ENCODE assay signal across 24 cellular contexts in the genomic region with DNA sequence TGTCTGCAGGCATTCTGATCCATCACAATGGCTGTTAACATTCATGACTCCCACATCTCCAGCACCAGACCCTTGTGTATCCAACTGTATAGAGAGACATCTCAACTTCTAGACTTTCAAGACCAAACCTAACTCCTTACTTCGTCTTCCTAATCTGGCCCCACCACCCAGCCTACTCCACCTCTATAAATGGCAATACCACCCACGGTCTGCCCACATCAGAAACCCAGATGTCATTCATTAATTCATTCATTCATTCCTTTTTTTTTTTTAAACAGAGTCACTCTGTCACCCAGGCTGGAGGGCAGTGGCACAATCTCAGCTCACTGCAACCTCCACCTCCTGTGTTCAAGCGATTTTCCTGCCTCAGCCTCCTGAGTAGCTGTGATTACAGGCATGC. TPM values are rescaled to one million over a fixed set of nuclear protein-coding genes. Genes with fewer than 3 reads are reported as not detected.
A peak's percentile ranks its signal among the peaks of the same experiment; 100 is the strongest.
DNase-seq lines count a peak whose midpoint lies in the region; ATAC-seq, FAIRE-seq and TF ChIP-seq lines count a peak whose summit lies in the region.
"Had no signal": no experiment of that assay in that cellular context is flagged by ENCODE, and none has a peak within 500 bp of the region (broad histone marks: within the 10 kb centered on the region; RNA-seq: fewer than 3 reads in every experiment).

No MANE protein-coding gene starts in this region.

- H3K9me3 Mint-ChIP-seq in osteocyte (ENCODE audit: unreplicated experiment), result peaks cover 1% of the 10 kb centered on the region

- TF ChIP-seq EP300 in HepG2 (IDR thresholded peaks at IDR 0.05; ENCODE audit: low read depth in 2 of 2, low read length in 2 of 2) (no peak), HepG2 (CRISPR knock-in tag; IDR thresholded peaks at IDR 0.05; ENCODE audit: borderline replicate concordance) (no peak), GM12878 (IDR thresholded peaks at IDR 0.05; ENCODE audit: borderline replicate concordance in 1 of 2, control insufficient read depth in 1 of 2, low read depth in 2 of 2, low read length in 2 of 2) (no peak)

- CTCF ChIA-PET in HepG2 (lab: Yijun Ruan, JAX; ENCODE audit: low intra/inter-chr PET ratio, low total read pairs) (no interaction called here), GM12878 (lab: Yijun Ruan, JAX) (interaction anchor here (2.0 kb wide), 1 partner anchor 114 kb away, joined by 4 read pairs; no protein-coding TSS in a partner anchor)

- H2AFZ ChIP-seq in HepG2 (ENCODE audit: low read length) (no peak overlapping the region), GM12878 (ENCODE audit: control insufficient read depth, low read depth, low read length) (no peak overlapping the region)

- in situ Hi-C loops in HepG2 (cut with HindIII; ENCODE audit: extremely low pct_ligation_motif_present, low pct_unique_long_range_greater_than_20kb), result no loop called here
- in situ Hi-C loops in GM12878 (cut with MboI), result no loop called here

- H3K27me3 ChIP-seq in HepG2 (ENCODE audit: control insufficient read depth in 1 of 2, insufficient read depth in 2 of 2, low read length in 2 of 2) (no peaks in the 10 kb centered on the region), right lobe of liver (no peaks in the 10 kb centered on the region), GM12878 (replicated peaks in 1 of 2; ENCODE audit: control insufficient read depth in 2 of 2, insufficient read depth in 2 of 2, low read length in 1 of 2) (no peaks in the 10 kb centered on the region)
- H3K27me3 ChIP-seq: BLaER1 had no signal

- ATAC-seq in HepG2 (no peak), right lobe of liver (no peak), GM12878 (no peak), GM21526 (IDR thresholded peaks at IDR 0.05; ENCODE audit: low FRiP score, unreplicated experiment) (no peak)
- ATAC-seq: HCT116 had no signal

- H3K36me3 ChIP-seq in HepG2 (replicated peaks in 1 of 2; ENCODE audit: control insufficient read depth in 1 of 2, insufficient read depth in 2 of 2, low read length in 2 of 2), result no peaks in the 10 kb centered on the region
- no peaks in the 10 kb centered on the region for H3K36me3 ChIP-seq in right lobe of liver
- no peaks in the 10 kb centered on the region for H3K36me3 ChIP-seq in GM12878 (ENCODE audit: control insufficient read depth in 2 of 2, insufficient read depth in 2 of 2, low read length in 1 of 2)
- H3K36me3 ChIP-seq: BLaER1 had no signal

- BruUV-seq in HepG2 (replicated peaks; lab: Mats Ljungman, UMichigan) (no TSS peak), GM12878 (replicated peaks; lab: Mats Ljungman, UMichigan) (no TSS peak)

- intact Hi-C loops in HepG2 (cut with micrococcal nuclease; ENCODE audit: unreplicated experiment) (no loop called here), right lobe of liver (cut with DNase I) (no loop called here), GM12878 (cut with micrococcal nuclease; ENCODE audit: unreplicated experiment) (no loop called here)

- WGBS in HepG2 (ENCODE audit: low lambda C conversion rate), result 54% methylated on average over 3 of the region's 3 CpGs
- 44% methylated on average over 3 of the region's 3 CpGs for WGBS in right lobe of liver (ENCODE audit: insufficient coverage, low coverage, low lambda C conversion rate, missing lambda C conversion rate)
- WGBS in GM12878 (ENCODE audit: insufficient coverage, insufficient replicate concordance, low lambda C conversion rate, missing lambda C conversion rate), result 5% methylated on average over 3 of the region's 3 CpGs

- no peaks in the 10 kb centered on the region for H4K20me1 ChIP-seq in HepG2 (ENCODE audit: insufficient read depth, low read length)
- H4K20me1 ChIP-seq in GM12878 (ENCODE audit: control insufficient read depth, insufficient read depth), result no peaks in the 10 kb centered on the region
- H4K20me1 ChIP-seq: BLaER1 had no signal

- H3K4me3 ChIP-seq in HepG2 (replicated peaks in 1 of 3; ENCODE audit: insufficient read depth in 1 of 3, low read depth in 2 of 3, low read length in 3 of 3) (no peak overlapping the region), right lobe of liver (no peak overlapping the region), GM12878 (no peak overlapping the region)
- H3K4me3 ChIP-seq: BLaER1 had no signal

- TF ChIP-seq CTCF in HepG2 (CRISPR knock-in tag; IDR thresholded peaks at IDR 0.05) (no peak), right lobe of liver (IDR thresholded peaks at IDR 0.05) (no peak), GM12878 (IDR thresholded peaks at IDR 0.05 in 2 of 3, conservative IDR thresholded peaks at IDR 0.05 in 1 of 3; ENCODE audit: control insufficient read depth in 2 of 3, extremely low read depth in 1 of 3, insufficient read depth in 1 of 3, low read depth in 3 of 3, low read length in 3 of 3) (no peak), osteocyte (IDR thresholded peaks at IDR 0.05) (no peak)

- peaks cover 16% of the 10 kb centered on the region for H3K9me3 ChIP-seq in HepG2 (ENCODE audit: low read length)
- no peaks in the 10 kb centered on the region for H3K9me3 ChIP-seq in right lobe of liver
- H3K9me3 ChIP-seq in GM12878 (replicated peaks; ENCODE audit: control insufficient read depth, insufficient read depth, low read length), result peaks cover 3% of the 10 kb centered on the region

- no peak for TF ChIP-seq POLR2A in HepG2 (IDR thresholded peaks at IDR 0.05; ENCODE audit: insufficient read depth in 1 of 2, low read depth in 2 of 2, low read length in 2 of 2)
- TF ChIP-seq POLR2A in right lobe of liver (IDR thresholded peaks at IDR 0.05), result no peak
- no peak for TF ChIP-seq POLR2A in GM12878 (IDR thresholded peaks at IDR 0.05; ENCODE audit: low read depth, low read length)

- no peaks in the 10 kb centered on the region for H3K27me3 Mint-ChIP-seq in osteocyte (ENCODE audit: unreplicated experiment)

- DNase-seq in HepG2 (ENCODE audit: low spot score) (no peak), right lobe of liver (no peak), GM12878 (ENCODE audit: low read depth, low spot score) (no peak), osteocyte (ENCODE audit: extremely low spot score, unreplicated experiment) (peak; percentile 49), SW 1271 (lab: John Stamatoyannopoulos, UW) (no peak), Kasumi-1 (lab: John Stamatoyannopoulos, UW) (no peak), RCC 7860 (ENCODE audit: low spot score) (no peak)
- DNase-seq: 8988T; CD4-positive, alpha-beta memory T cell; COR-L47; DMS153; DMS79; GDM1; GOT3; H7 had no signal

- H3K9ac ChIP-seq in HepG2 (ENCODE audit: insufficient read depth, low read depth, low read length) (no peak overlapping the region), GM12878 (ENCODE audit: control insufficient read depth, insufficient read depth, low read length) (no peak overlapping the region)
- H3K9ac ChIP-seq: BLaER1 had no signal

- no peaks in the 10 kb centered on the region for H3K79me2 ChIP-seq in HepG2 (ENCODE audit: insufficient read depth, low read length)
- H3K79me2 ChIP-seq in GM12878 (ENCODE audit: control insufficient read depth, insufficient read depth, low read length), result no peaks in the 10 kb centered on the region

- H3K36me3 Mint-ChIP-seq in osteocyte (ENCODE audit: unreplicated experiment), result no peaks in the 10 kb centered on the region
- H3K36me3 Mint-ChIP-seq: CD14-positive monocyte, IgD-negative memory B cell had no signal

- no peak for FAIRE-seq in HepG2 (lab: Jason Lieb, UNC)
- FAIRE-seq in GM12878 (lab: Jason Lieb, UNC), result no peak
- FAIRE-seq in RCC 7860 (lab: Jason Lieb, UNC), result no peak
- FAIRE-seq: HTR-8/SVneo had no signal

- POLR2A ChIA-PET in HepG2 (lab: Yijun Ruan, JAX), result no interaction called here
- POLR2A ChIA-PET in GM12878 (lab: Charles Lee), result interaction anchor here (0.7 kb wide), 1 partner anchor 28 kb away, joined by 3 read pairs; no protein-coding TSS in a partner anchor

- SMC1A ChIA-PET in GM12878 (lab: Charles Lee; ENCODE audit: uncharacterized antibody, unreplicated experiment), result interaction anchor here (1.6 kb wide), 1 partner anchor 22 kb away, joined by 7 read pairs; no protein-coding TSS in a partner anchor

- no peak overlapping the region for H3K4me3 Mint-ChIP-seq in osteocyte (ENCODE audit: unreplicated experiment)
- H3K4me3 Mint-ChIP-seq: CD4-positive, alpha-beta memory T cell; IgD-negative memory B cell had no signal

- H3K4me2 ChIP-seq in HepG2 (ENCODE audit: low read depth, low read length) (no peak overlapping the region; the same call in 1 of the 2 replicates), GM12878 (ENCODE audit: control insufficient read depth, insufficient read depth) (no peak overlapping the region)
- H3K4me2 ChIP-seq: BLaER1 had no signal

- H3K27ac Mint-ChIP-seq in osteocyte (ENCODE audit: unreplicated experiment), result no peak overlapping the region
- H3K27ac Mint-ChIP-seq: CD14-positive monocyte, IgD-negative memory B cell had no signal

- no peaks in the 10 kb centered on the region for H3K4me1 Mint-ChIP-seq in osteocyte (ENCODE audit: unreplicated experiment)

- RAD21 ChIA-PET in GM12878 (lab: Charles Lee; ENCODE audit: unreplicated experiment), result interaction anchor here (1.4 kb wide), 1 partner anchor 35 kb away, joined by 3 read pairs; no protein-coding TSS in a partner anchor

- H3K27ac ChIP-seq in HepG2 (ENCODE audit: extremely low read length, insufficient read depth, low read length), result peak overlapping the region; percentile 65
- H3K27ac ChIP-seq in right lobe of liver, result no peak overlapping the region
- H3K27ac ChIP-seq in GM12878 (ENCODE audit: control insufficient read depth, insufficient read depth), result no peak overlapping the region
- H3K27ac ChIP-seq: BLaER1 had no signal

- peaks cover 48% of the 10 kb centered on the region for H3K4me1 ChIP-seq in HepG2 (ENCODE audit: insufficient read depth, low read length)
- no peaks in the 10 kb centered on the region for H3K4me1 ChIP-seq in right lobe of liver
- peaks cover 14% of the 10 kb centered on the region for H3K4me1 ChIP-seq in GM12878 (ENCODE audit: control insufficient read depth, insufficient read depth, low read length)

- TF ChIP-seq RAD21 in HepG2 (CRISPR knock-in tag; IDR thresholded peaks at IDR 0.05) (no peak), GM12878 (IDR thresholded peaks at IDR 0.05; ENCODE audit: insufficient read depth, low read depth, low read length) (no peak)

RNA-seq across cellular contexts. Expression of gene GPR42, which starts 10.4 kb away (rescaled TPM):
- total RNA-seq in HepG2 (2016; rRNA removed; fragmentation: Illumina TruSeq; extraction: Trizol), result not detected in 2 replicates
- not detected in 2 replicates for total RNA-seq in HepG2 (2016; cell fraction: cytosol; rRNA removed; fragmentation: Illumina TruSeq; extraction: Trizol; ENCODE audit: low read depth)
- not detected in 2 replicates for total RNA-seq in HepG2 (2016; cell fraction: insoluble cytoplasmic fraction; rRNA removed; fragmentation: Illumina TruSeq; extraction: Trizol)
- total RNA-seq in HepG2 (2016; cell fraction: membrane; rRNA removed; fragmentation: Illumina TruSeq; extraction: Trizol), result not detected in 2 replicates
- not detected in 2 replicates for total RNA-seq in HepG2 (2016; cell fraction: nucleus; rRNA removed; fragmentation: Illumina TruSeq; extraction: Trizol)
- polyA plus RNA-seq in HepG2 (2011; rRNA removed), result not detected in 2 replicates
- not detected in 2 replicates for polyA plus RNA-seq in HepG2 (2011; cell fraction: cytosol; rRNA removed)
- not detected in 2 replicates for polyA plus RNA-seq in HepG2 (2011; cell fraction: nucleus; rRNA removed)
- not detected in 2 replicates for polyA plus RNA-seq in HepG2 (2012)
- polyA plus RNA-seq in HepG2 (2016; cell fraction: cytosol; fragmentation: Illumina TruSeq; extraction: Trizol; ENCODE audit: low read depth), result not detected in 2 replicates
- not detected in 2 replicates for polyA plus RNA-seq in HepG2 (2016; cell fraction: insoluble cytoplasmic fraction; fragmentation: Illumina TruSeq; extraction: Trizol; ENCODE audit: low read depth)
- polyA plus RNA-seq in HepG2 (2016; cell fraction: membrane; fragmentation: Illumina TruSeq; extraction: Trizol; ENCODE audit: low read depth), result not detected in 2 replicates
- not detected in 2 replicates for polyA plus RNA-seq in HepG2 (2016; cell fraction: nucleus; fragmentation: Illumina TruSeq; extraction: Trizol; ENCODE audit: insufficient read depth, low read depth)
- not detected in 2 replicates for polyA minus RNA-seq in HepG2 (2011; rRNA and poly(A)+ RNA removed; ENCODE audit: low replicate concordance)
- not detected in 2 replicates for polyA minus RNA-seq in HepG2 (2011; cell fraction: cytosol; rRNA and poly(A)+ RNA removed)
- not detected in 2 replicates for polyA minus RNA-seq in HepG2 (2011; cell fraction: nucleus; rRNA and poly(A)+ RNA removed)
- total RNA-seq in right lobe of liver, result not detected
- not detected in 2 replicates for total RNA-seq in GM12878 (2013; cell fraction: nucleolus; rRNA removed)
- total RNA-seq in GM12878 (2014; rRNA removed), result not detected in 2 replicates
- total RNA-seq in GM12878 (2014; rRNA removed; fragmentation: Illumina TruSeq; extraction: Trizol), result not detected in 2 replicates
- total RNA-seq in GM12878 (2021), result 0.13 TPM in 1 of 2 replicates, not detected in the other
- not detected for polyA plus RNA-seq in GM12878 (2011; ENCODE audit: low read depth)
- not detected in 2 replicates for polyA plus RNA-seq in GM12878 (2011; rRNA removed)
- polyA plus RNA-seq in GM12878 (2011; cell fraction: cytosol; rRNA removed), result not detected in 2 replicates
- polyA plus RNA-seq in GM12878 (2011; cell fraction: nucleus; rRNA removed), result 0.10 TPM in 1 of 2 replicates, not detected in the other
- 0.25 TPM in 1 of 2 replicates, not detected in the other for polyA plus RNA-seq in GM12878 (2012)
- not detected in 2 replicates for polyA plus RNA-seq in GM12878 (2014; fragmentation: Illumina TruSeq; extraction: Trizol)
- polyA plus RNA-seq in GM12878 (2014; fragmentation: Nextera tagmentation; extraction: Ambion mirVana), result not detected
- polyA plus RNA-seq in GM12878 (2014; rRNA removed), result not detected in 2 replicates
- polyA plus RNA-seq in GM12878 (2016; fragmentation: Nextera tagmentation; extraction: Ambion mirVana), result not detected
- polyA minus RNA-seq in GM12878 (2011; rRNA and poly(A)+ RNA removed), result not detected in 2 replicates
- polyA minus RNA-seq in GM12878 (2011; cell fraction: cytosol; rRNA and poly(A)+ RNA removed), result not detected in 2 replicates
- polyA minus RNA-seq in GM12878 (2011; cell fraction: nucleus; rRNA and poly(A)+ RNA removed), result not detected in 2 replicates
- not detected in 2 replicates for total RNA-seq in osteocyte
- total RNA-seq: A673; CD4-positive, alpha-beta memory T cell; Daoy; H7 had no signal
- polyA plus RNA-seq: AG04450; CD4-positive, alpha-beta memory T cell; IgD-negative memory B cell had no signal

RNA-seq across cellular contexts. Expression of gene FFAR3, which starts 23.1 kb away (rescaled TPM):
- total RNA-seq in HepG2 (2016; rRNA removed; fragmentation: Illumina TruSeq; extraction: Trizol) (not detected in 2 replicates), right lobe of liver (under 1 TPM in 1 of 6 experiments, not detected in 5; 0.27 TPM), GM12878 (2014; rRNA removed) (not detected in 2 replicates), GM12878 (2014; rRNA removed; fragmentation: Illumina TruSeq; extraction: Trizol) (not detected in 2 replicates), GM12878 (2021) (0.18 TPM in 1 of 2 replicates, not detected in the other), osteocyte (not detected in 2 replicates)
- total RNA-seq in HepG2 (2016; cell fraction: cytosol; rRNA removed; fragmentation: Illumina TruSeq; extraction: Trizol; ENCODE audit: low read depth), result not detected in 2 replicates
- not detected in 2 replicates for total RNA-seq in HepG2 (2016; cell fraction: insoluble cytoplasmic fraction; rRNA removed; fragmentation: Illumina TruSeq; extraction: Trizol)
- not detected in 2 replicates for total RNA-seq in HepG2 (2016; cell fraction: membrane; rRNA removed; fragmentation: Illumina TruSeq; extraction: Trizol)
- total RNA-seq in HepG2 (2016; cell fraction: nucleus; rRNA removed; fragmentation: Illumina TruSeq; extraction: Trizol), result not detected in 2 replicates
- polyA plus RNA-seq in HepG2 (2011; rRNA removed) (not detected in 2 replicates), GM12878 (2011; rRNA removed) (not detected in 2 replicates), GM12878 (2014; fragmentation: Illumina TruSeq; extraction: Trizol) (0.15 TPM in 1 of 2 replicates, not detected in the other), GM12878 (2014; fragmentation: Nextera tagmentation; extraction: Ambion mirVana) (not detected), GM12878 (2014; rRNA removed) (not detected in 2 replicates), GM12878 (2016; fragmentation: Nextera tagmentation; extraction: Ambion mirVana) (not detected)
- polyA plus RNA-seq in HepG2 (2011; cell fraction: cytosol; rRNA removed), result not detected in 2 replicates
- polyA plus RNA-seq in HepG2 (2011; cell fraction: nucleus; rRNA removed), result not detected in 2 replicates
- not detected in 2 replicates for polyA plus RNA-seq in HepG2 (2012)
- polyA plus RNA-seq in HepG2 (2016; cell fraction: cytosol; fragmentation: Illumina TruSeq; extraction: Trizol; ENCODE audit: low read depth), result not detected in 2 replicates
- polyA plus RNA-seq in HepG2 (2016; cell fraction: insoluble cytoplasmic fraction; fragmentation: Illumina TruSeq; extraction: Trizol; ENCODE audit: low read depth), result not detected in 2 replicates
- not detected in 2 replicates for polyA plus RNA-seq in HepG2 (2016; cell fraction: membrane; fragmentation: Illumina TruSeq; extraction: Trizol; ENCODE audit: low read depth)
- not detected in 2 replicates for polyA plus RNA-seq in HepG2 (2016; cell fraction: nucleus; fragmentation: Illumina TruSeq; extraction: Trizol; ENCODE audit: insufficient read depth, low read depth)
- polyA minus RNA-seq in HepG2 (2011; rRNA and poly(A)+ RNA removed; ENCODE audit: low replicate concordance), result not detected in 2 replicates
- not detected in 2 replicates for polyA minus RNA-seq in HepG2 (2011; cell fraction: cytosol; rRNA and poly(A)+ RNA removed)
- polyA minus RNA-seq in HepG2 (2011; cell fraction: nucleus; rRNA and poly(A)+ RNA removed), result not detected in 2 replicates
- total RNA-seq in GM12878 (2013; cell fraction: nucleolus; rRNA removed), result 0.42 and 0.44 TPM in 2 replicates
- polyA plus RNA-seq in GM12878 (2011; ENCODE audit: low read depth), result not detected
- not detected in 2 replicates for polyA plus RNA-seq in GM12878 (2011; cell fraction: cytosol; rRNA removed)
- polyA plus RNA-seq in GM12878 (2011; cell fraction: nucleus; rRNA removed), result 0.12 and 0.36 TPM in 2 replicates
- 0.15 TPM in 1 of 2 replicates, not detected in the other for polyA plus RNA-seq in GM12878 (2012)
- not detected in 2 replicates for polyA minus RNA-seq in GM12878 (2011; rRNA and poly(A)+ RNA removed)
- polyA minus RNA-seq in GM12878 (2011; cell fraction: cytosol; rRNA and poly(A)+ RNA removed), result not detected in 2 replicates
- not detected in 2 replicates for polyA minus RNA-seq in GM12878 (2011; cell fraction: nucleus; rRNA and poly(A)+ RNA removed)
- total RNA-seq: CD4-positive, alpha-beta memory T cell; Daoy; H7 had no signal
- polyA plus RNA-seq: AG04450; CD4-positive, alpha-beta memory T cell; IgD-negative memory B cell had no signal

RNA-seq across cellular contexts. Expression of gene FFAR1, which starts 33.6 kb away (rescaled TPM):
- not detected in 2 replicates for total RNA-seq in HepG2 (2016; rRNA removed; fragmentation: Illumina TruSeq; extraction: Trizol)
- 0.09 TPM in 1 of 2 replicates, not detected in the other for total RNA-seq in HepG2 (2016; cell fraction: cytosol; rRNA removed; fragmentation: Illumina TruSeq; extraction: Trizol; ENCODE audit: low read depth)
- total RNA-seq in HepG2 (2016; cell fraction: insoluble cytoplasmic fraction; rRNA removed; fragmentation: Illumina TruSeq; extraction: Trizol), result not detected in 2 replicates
- not detected in 2 replicates for total RNA-seq in HepG2 (2016; cell fraction: membrane; rRNA removed; fragmentation: Illumina TruSeq; extraction: Trizol)
- total RNA-seq in HepG2 (2016; cell fraction: nucleus; rRNA removed; fragmentation: Illumina TruSeq; extraction: Trizol), result not detected in 2 replicates
- polyA plus RNA-seq in HepG2 (2011; rRNA removed), result not detected in 2 replicates
- not detected in 2 replicates for polyA plus RNA-seq in HepG2 (2011; cell fraction: cytosol; rRNA removed)
- polyA plus RNA-seq in HepG2 (2011; cell fraction: nucleus; rRNA removed), result not detected in 2 replicates
- polyA plus RNA-seq in HepG2 (2012), result not detected in 2 replicates
- polyA plus RNA-seq in HepG2 (2016; cell fraction: cytosol; fragmentation: Illumina TruSeq; extraction: Trizol; ENCODE audit: low read depth), result not detected in 2 replicates
- polyA plus RNA-seq in HepG2 (2016; cell fraction: insoluble cytoplasmic fraction; fragmentation: Illumina TruSeq; extraction: Trizol; ENCODE audit: low read depth), result not detected in 2 replicates
- not detected in 2 replicates for polyA plus RNA-seq in HepG2 (2016; cell fraction: membrane; fragmentation: Illumina TruSeq; extraction: Trizol; ENCODE audit: low read depth)
- polyA plus RNA-seq in HepG2 (2016; cell fraction: nucleus; fragmentation: Illumina TruSeq; extraction: Trizol; ENCODE audit: insufficient read depth, low read depth), result not detected in 2 replicates
- not detected in 2 replicates for polyA minus RNA-seq in HepG2 (2011; rRNA and poly(A)+ RNA removed; ENCODE audit: low replicate concordance)
- polyA minus RNA-seq in HepG2 (2011; cell fraction: cytosol; rRNA and poly(A)+ RNA removed), result not detected in 2 replicates
- polyA minus RNA-seq in HepG2 (2011; cell fraction: nucleus; rRNA and poly(A)+ RNA removed), result not detected in 2 replicates
- not detected for total RNA-seq in right lobe of liver
- total RNA-seq in GM12878 (2013; cell fraction: nucleolus; rRNA removed), result 4.1 and 5.1 TPM in 2 replicates
- total RNA-seq in GM12878 (2014; rRNA removed), result 0.27 and 0.28 TPM in 2 replicates
- total RNA-seq in GM12878 (2014; rRNA removed; fragmentation: Illumina TruSeq; extraction: Trizol), result 0.13 TPM in 1 of 2 replicates, not detected in the other
- total RNA-seq in GM12878 (2021), result 0.43 and 0.62 TPM in 2 replicates
- polyA plus RNA-seq in GM12878 (2011; ENCODE audit: low read depth), result 0.92 TPM
- polyA plus RNA-seq in GM12878 (2011; rRNA removed), result 0.13 and 0.15 TPM in 2 replicates
- polyA plus RNA-seq in GM12878 (2011; cell fraction: cytosol; rRNA removed), result 0.19 and 0.28 TPM in 2 replicates
- polyA plus RNA-seq in GM12878 (2011; cell fraction: nucleus; rRNA removed), result 1.5 TPM in 2 replicates
- polyA plus RNA-seq in GM12878 (2012), result 0.49 and 1.6 TPM in 2 replicates
- 0.10 TPM in 1 of 2 replicates, not detected in the other for polyA plus RNA-seq in GM12878 (2014; fragmentation: Illumina TruSeq; extraction: Trizol)
- under 1 TPM; 0.05 to 0.07 TPM for polyA plus RNA-seq in GM12878 (2014; fragmentation: Nextera tagmentation; extraction: Ambion mirVana)
- 0.32 and 0.51 TPM in 2 replicates for polyA plus RNA-seq in GM12878 (2014; rRNA removed)
- not detected for polyA plus RNA-seq in GM12878 (2016; fragmentation: Nextera tagmentation; extraction: Ambion mirVana)
- polyA minus RNA-seq in GM12878 (2011; rRNA and poly(A)+ RNA removed), result 0.26 TPM in 1 of 2 replicates, not detected in the other
- polyA minus RNA-seq in GM12878 (2011; cell fraction: cytosol; rRNA and poly(A)+ RNA removed), result not detected in 2 replicates
- polyA minus RNA-seq in GM12878 (2011; cell fraction: nucleus; rRNA and poly(A)+ RNA removed), result 0.24 and 0.77 TPM in 2 replicates
- total RNA-seq in osteocyte, result not detected in 2 replicates
- total RNA-seq: A673; CD4-positive, alpha-beta memory T cell; Daoy; H7 had no signal
- polyA plus RNA-seq: AG04450; CD14-positive monocyte; CD4-positive, alpha-beta memory T cell had no signal

RNA-seq across cellular contexts. Expression of gene CD22, which starts 52.3 kb away (rescaled TPM):
- total RNA-seq in HepG2 (2016; rRNA removed; fragmentation: Illumina TruSeq; extraction: Trizol) (0.49 and 0.71 TPM in 2 replicates), right lobe of liver (1 to 10 TPM in 3 of 6 experiments, under 1 TPM in 3; 0.39 to 1.3 (median 0.96) TPM), GM12878 (2014; rRNA removed) (238 and 245 TPM in 2 replicates), GM12878 (2014; rRNA removed; fragmentation: Illumina TruSeq; extraction: Trizol) (124 and 140 TPM in 2 replicates), GM12878 (2021) (261 and 294 TPM in 2 replicates), osteocyte (not detected in 2 replicates)
- 0.53 and 1.0 TPM in 2 replicates for total RNA-seq in HepG2 (2016; cell fraction: cytosol; rRNA removed; fragmentation: Illumina TruSeq; extraction: Trizol; ENCODE audit: low read depth)
- total RNA-seq in HepG2 (2016; cell fraction: insoluble cytoplasmic fraction; rRNA removed; fragmentation: Illumina TruSeq; extraction: Trizol), result 0.40 and 0.97 TPM in 2 replicates
- total RNA-seq in HepG2 (2016; cell fraction: membrane; rRNA removed; fragmentation: Illumina TruSeq; extraction: Trizol), result 0.62 and 0.93 TPM in 2 replicates
- 2.8 and 3.5 TPM in 2 replicates for total RNA-seq in HepG2 (2016; cell fraction: nucleus; rRNA removed; fragmentation: Illumina TruSeq; extraction: Trizol)
- polyA plus RNA-seq in HepG2 (2011; rRNA removed) (0.98 and 1.7 TPM in 2 replicates), GM12878 (2011; rRNA removed) (216 and 271 TPM in 2 replicates), GM12878 (2014; fragmentation: Illumina TruSeq; extraction: Trizol) (288 and 344 TPM in 2 replicates), GM12878 (2014; fragmentation: Nextera tagmentation; extraction: Ambion mirVana) (10 to 100 TPM; 23.0 to 24.4 TPM), GM12878 (2014; rRNA removed) (316 and 325 TPM in 2 replicates), GM12878 (2016; fragmentation: Nextera tagmentation; extraction: Ambion mirVana) (10 to 100 TPM; 78.2 to 81.0 TPM)
- 0.49 and 0.85 TPM in 2 replicates for polyA plus RNA-seq in HepG2 (2011; cell fraction: cytosol; rRNA removed)
- polyA plus RNA-seq in HepG2 (2011; cell fraction: nucleus; rRNA removed), result 1.8 and 2.5 TPM in 2 replicates
- polyA plus RNA-seq in HepG2 (2012), result 0.66 and 0.72 TPM in 2 replicates
- 0.19 and 0.31 TPM in 2 replicates for polyA plus RNA-seq in HepG2 (2016; cell fraction: cytosol; fragmentation: Illumina TruSeq; extraction: Trizol; ENCODE audit: low read depth)
- polyA plus RNA-seq in HepG2 (2016; cell fraction: insoluble cytoplasmic fraction; fragmentation: Illumina TruSeq; extraction: Trizol; ENCODE audit: low read depth), result 0.82 and 1.2 TPM in 2 replicates
- polyA plus RNA-seq in HepG2 (2016; cell fraction: membrane; fragmentation: Illumina TruSeq; extraction: Trizol; ENCODE audit: low read depth), result 0.36 and 0.50 TPM in 2 replicates
- polyA plus RNA-seq in HepG2 (2016; cell fraction: nucleus; fragmentation: Illumina TruSeq; extraction: Trizol; ENCODE audit: insufficient read depth, low read depth), result 3.9 and 6.0 TPM in 2 replicates
- 1.6 and 2.4 TPM in 2 replicates for polyA minus RNA-seq in HepG2 (2011; rRNA and poly(A)+ RNA removed; ENCODE audit: low replicate concordance)
- 1.5 TPM in 1 of 2 replicates, not detected in the other for polyA minus RNA-seq in HepG2 (2011; cell fraction: cytosol; rRNA and poly(A)+ RNA removed)
- polyA minus RNA-seq in HepG2 (2011; cell fraction: nucleus; rRNA and poly(A)+ RNA removed), result 0.64 and 0.99 TPM in 2 replicates
- 1,882 and 2,109 TPM in 2 replicates for total RNA-seq in GM12878 (2013; cell fraction: nucleolus; rRNA removed)
- 284 TPM for polyA plus RNA-seq in GM12878 (2011; ENCODE audit: low read depth)
- polyA plus RNA-seq in GM12878 (2011; cell fraction: cytosol; rRNA removed), result 276 and 316 TPM in 2 replicates
- 443 and 480 TPM in 2 replicates for polyA plus RNA-seq in GM12878 (2011; cell fraction: nucleus; rRNA removed)
- 310 and 327 TPM in 2 replicates for polyA plus RNA-seq in GM12878 (2012)
- polyA minus RNA-seq in GM12878 (2011; rRNA and poly(A)+ RNA removed), result 482 and 491 TPM in 2 replicates
- polyA minus RNA-seq in GM12878 (2011; cell fraction: cytosol; rRNA and poly(A)+ RNA removed), result 141 and 142 TPM in 2 replicates
- polyA minus RNA-seq in GM12878 (2011; cell fraction: nucleus; rRNA and poly(A)+ RNA removed), result 170 and 251 TPM in 2 replicates
- total RNA-seq: A673, Daoy, H7 had no signal
- polyA plus RNA-seq: AG04450 had no signal

Comparison
In these comparisons a context has a peak if more than half of its experiments do, and no peak if none do; other contexts are left out.
1. Of the 75 proteins assayed by ChIP-seq in both HepG2 and GM12878: peak only in HepG2: none; only in GM12878: none; in both: ZNF24; in neither: 74.